1 cellular context compared by ENCODE assay signal in genomic region chr10:79260803-79261740, GRCh38.
TF ChIP-seq lines count a peak whose summit lies in the region.

No MANE protein-coding gene starts in this region.

TF ChIP-seq in SK-N-SH, 30 proteins besides CTCF, POLR2A, EP300 and RAD21 (continued from another document):
- TF ChIP-seq GATA2 (CRISPR knock-in tag; IDR thresholded peaks at IDR 0.05): peak; percentile 41; the same call in 1 of the 2 replicates
- no peak for TF ChIP-seq FOXM1 (IDR thresholded peaks at IDR 0.05; ENCODE audit: low read depth)
- TF ChIP-seq RCOR1 (IDR thresholded peaks at IDR 0.05; ENCODE audit: low read length): peak; percentile 74
- TF ChIP-seq CHD2 (IDR thresholded peaks at IDR 0.05; ENCODE audit: low read length, partially characterized antibody): peak; percentile 85
- TF ChIP-seq SMC3 (IDR thresholded peaks at IDR 0.05; ENCODE audit: low read depth, low read length): peak; percentile 30; the same call in 1 of the 2 replicates
